Comparison of ENCODE assay signal across 8 cellular contexts in genomic region chr10:96339956-96340904, GRCh38. TPM values are rescaled to one million over a fixed set of nuclear protein-coding genes. Genes with fewer than 3 reads are reported as not detected.
DNase-seq lines count a peak whose midpoint lies in the region; ATAC-seq and TF ChIP-seq lines count a peak whose summit lies in the region.

No MANE protein-coding gene starts in this region.

- no peaks in the 10 kb centered on the region for H3K27me3 ChIP-seq in left lung

- peaks cover 16% of the 10 kb centered on the region for H3K27me3 Mint-ChIP-seq in HFFc6 (ENCODE audit: insufficient read depth)

- H3K9me3 Mint-ChIP-seq in HFFc6, result no peaks in the 10 kb centered on the region

- no peak overlapping the region for H3K4me3 ChIP-seq in left lung

- no peak overlapping the region for H3K4me3 Mint-ChIP-seq in HFFc6

- TF ChIP-seq CTCF in HFFc6 (IDR thresholded peaks at IDR 0.05) (peak; percentile 85), left lung (IDR thresholded peaks at IDR 0.05) (peak; percentile 54 to 55)

- H3K9me3 ChIP-seq in left lung, result no peaks in the 10 kb centered on the region

- H3K4me1 ChIP-seq in left lung, result no peaks in the 10 kb centered on the region

- no peaks in the 10 kb centered on the region for H3K4me1 Mint-ChIP-seq in HFFc6 (ENCODE audit: low read depth)

- H3K36me3 ChIP-seq in left lung, result no peaks in the 10 kb centered on the region

- ATAC-seq in left lung, result peak; percentile 86
- ATAC-seq in HG03439 (IDR thresholded peaks at IDR 0.05; ENCODE audit: unreplicated experiment), result no peak

- DNase-seq in DMS53 treated with DMSO at 0.1 percent for 48 hours (lab: John Stamatoyannopoulos, UW; ENCODE audit: unreplicated experiment) (peak; percentile 82), HFFc6 (peak; percentile 74), NCI-H2196 treated with DMSO at 0.1 percent for 48 hours (lab: John Stamatoyannopoulos, UW; ENCODE audit: unreplicated experiment) (peak; percentile 31), cerebellar cortex (ENCODE audit: low spot score) (peak; percentile 49), left lung (peak in 1 of 2 donors; percentile 52)
- DNase-seq in activated CD4-positive, CD25-positive, alpha-beta regulatory T cell (lab: John Stamatoyannopoulos, UW), result peak; percentile 4 to 32 (median 8)
- peak; percentile 6 for DNase-seq in stimulated activated CD8-positive, alpha-beta memory T cell treated with anti-CD3 and anti-CD28 coated beads, Interleukin-15, amount 100 ng/mL, for 24 hours (ENCODE audit: low read depth)

- no peak overlapping the region for H3K27ac Mint-ChIP-seq in HFFc6

- no peaks in the 10 kb centered on the region for H3K36me3 Mint-ChIP-seq in HFFc6 (ENCODE audit: low read depth)

- intact Hi-C loops in left lung (cut with DNase I), result no loop called here

- H3K27ac ChIP-seq in left lung, result no peak overlapping the region

RNA-seq across cellular contexts. Expression of gene OPALIN, which starts 18.6 kb away (rescaled TPM):
- not detected for total RNA-seq in HFFc6 (2021; fragmentation: NEBNext Ultra II Directional; extraction: Animal tissue kit (Norgen Biotek cat#: 25700))
- total RNA-seq in left lung, result not detected

RNA-seq across cellular contexts. Expression of gene DNTT, which starts 36.0 kb away (rescaled TPM):
- not detected for total RNA-seq in HFFc6 (2021; fragmentation: NEBNext Ultra II Directional; extraction: Animal tissue kit (Norgen Biotek cat#: 25700))
- total RNA-seq in left lung, result not detected
